8 cellular contexts compared by ENCODE assay signal in the genomic region with DNA sequence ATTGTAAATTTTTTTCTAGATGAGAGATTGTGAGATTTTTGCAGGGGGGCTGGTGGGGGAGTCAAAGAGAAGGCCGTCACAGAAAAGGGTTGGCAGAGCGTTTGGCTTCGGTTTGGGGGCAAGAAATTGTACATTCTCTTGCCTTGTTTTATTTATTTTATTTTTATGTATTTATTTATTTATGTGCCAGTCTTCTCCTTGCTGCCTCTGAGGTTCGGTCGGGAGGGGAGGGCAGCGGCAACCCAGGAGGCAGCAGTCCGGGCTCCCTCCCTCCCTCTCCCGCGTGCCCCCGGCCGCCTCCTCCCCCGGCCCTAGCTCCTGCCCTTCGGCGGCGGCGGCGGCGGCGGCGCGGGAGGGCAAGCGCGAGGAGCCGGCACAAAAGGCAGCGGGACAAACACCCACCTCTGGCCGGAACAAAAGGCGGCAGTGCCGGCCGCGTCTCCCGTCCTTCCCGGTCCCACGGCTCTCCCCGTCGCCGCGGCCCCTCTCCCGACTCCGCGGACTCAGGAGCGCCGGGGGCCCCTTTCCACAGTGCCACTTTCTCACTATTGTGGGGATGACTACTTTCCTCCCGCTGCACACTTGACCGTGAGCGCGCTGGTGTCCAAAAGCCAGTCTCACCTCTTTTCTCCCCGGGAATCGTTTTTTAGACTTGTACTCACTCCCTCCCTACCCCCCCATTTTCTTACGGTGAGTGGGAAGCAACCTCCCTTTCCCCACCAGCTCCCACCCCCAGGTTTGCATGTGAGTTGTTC. TPM values are rescaled to one million over a fixed set of nuclear protein-coding genes. Genes with fewer than 3 reads are reported as not detected.
A peak's percentile ranks its signal among the peaks of the same experiment; 100 is the strongest.
DNase-seq lines count a peak whose midpoint lies in the region; ATAC-seq and TF ChIP-seq lines count a peak whose summit lies in the region.

No MANE protein-coding gene starts in this region.

- peak overlapping the region; percentile 79 for H3K4me3 ChIP-seq in SJCRH30
- H3K4me3 ChIP-seq in esophagus squamous epithelium: peak overlapping the region; percentile 57 to 78 (median 73)
- H3K4me3 ChIP-seq in prostate gland: peak overlapping the region; percentile 53 to 61

- H3K9me3 Mint-ChIP-seq in activated CD4-positive, alpha-beta T cell treated with anti-CD3 and anti-CD28 coated beads, Interleukin-2, amount 10 ng/mL, durations not matched to agents 24 days and 14 days: no peaks in the 10 kb centered on the region

- no peak overlapping the region for H3K27ac Mint-ChIP-seq in activated CD4-positive, alpha-beta T cell treated with anti-CD3 and anti-CD28 coated beads, Interleukin-2, amount 10 ng/mL, durations not matched to agents 24 days and 14 days

- no peaks in the 10 kb centered on the region for H3K36me3 ChIP-seq in SJCRH30
- no peaks in the 10 kb centered on the region for H3K36me3 ChIP-seq in esophagus squamous epithelium
- no peaks in the 10 kb centered on the region for H3K36me3 ChIP-seq in prostate gland

- DNase-seq in activated CD4-positive, alpha-beta T cell treated with anti-CD3 and anti-CD28 coated beads, Interleukin-2, amount 10 ng/mL, durations not matched to agents 24 days and 14 days: peak; percentile 59
- no peak for DNase-seq in activated CD4-positive, alpha-beta T cell treated with anti-CD3 and anti-CD28 coated beads, Interleukin-2, amount 50 U/mL, for 4 hours
- peak; percentile 60 to 68 for DNase-seq in SJCRH30
- DNase-seq in esophagus squamous epithelium (lab: John Stamatoyannopoulos, UW): no peak
- no peak for DNase-seq in prostate gland (ENCODE audit: low spot score)
- no peak for DNase-seq in midbrain (lab: John Stamatoyannopoulos, UW)
- DNase-seq in activated gamma-delta T cell treated with Interleukin-2 at 50 U/mL for 16 hours: no peak

- H3K27ac ChIP-seq in SJCRH30 (peak overlapping the region; percentile 78), esophagus squamous epithelium (peak overlapping the region; percentile 81 to 91 (median 90)), prostate gland (peak overlapping the region; percentile 76 to 82)

- H3K27me3 ChIP-seq in SJCRH30 (no peaks in the 10 kb centered on the region), esophagus squamous epithelium (peaks cover 0 to 99% (median 8%) of the 10 kb centered on the region in 4 donors), prostate gland (replicated peaks; ENCODE audit: insufficient read depth) (peaks cover 4% of the 10 kb centered on the region)

- H3K4me1 Mint-ChIP-seq in activated CD4-positive, alpha-beta T cell treated with anti-CD3 and anti-CD28 coated beads, Interleukin-2, amount 10 ng/mL, durations not matched to agents 24 days and 14 days: peaks cover 29% of the 10 kb centered on the region

- intact Hi-C loops in activated CD4-positive, alpha-beta T cell treated with anti-CD3 and anti-CD28 coated beads, Interleukin-2, amount 10 ng/mL, durations not matched to agents 24 days and 14 days (cut with micrococcal nuclease): loop anchor here (5.0 kb wide), 1 partner anchor 1525 kb away; no protein-coding TSS in a partner anchor
- intact Hi-C loops in esophagus squamous epithelium (cut with DNase I) (no loop called here), prostate gland (cut with DNase I) (no loop called here)

- H3K9me3 ChIP-seq in SJCRH30 (replicated peaks) (no peaks in the 10 kb centered on the region), esophagus squamous epithelium (no peaks in the 10 kb centered on the region), prostate gland (no peaks in the 10 kb centered on the region)

- H3K36me3 Mint-ChIP-seq in activated CD4-positive, alpha-beta T cell treated with anti-CD3 and anti-CD28 coated beads, Interleukin-2, amount 10 ng/mL, durations not matched to agents 24 days and 14 days (ENCODE audit: low read depth): peaks cover 2% of the 10 kb centered on the region

- ATAC-seq in HG03457 (IDR thresholded peaks at IDR 0.05; ENCODE audit: unreplicated experiment): no peak

- TF ChIP-seq POLR2A in esophagus squamous epithelium (IDR thresholded peaks at IDR 0.05) (no peak), prostate gland (IDR thresholded peaks at IDR 0.05) (no peak)

- peaks cover 71% of the 10 kb centered on the region for H3K27me3 Mint-ChIP-seq in activated CD4-positive, alpha-beta T cell treated with anti-CD3 and anti-CD28 coated beads, Interleukin-2, amount 10 ng/mL, durations not matched to agents 24 days and 14 days

- WGBS in esophagus squamous epithelium, 2 donors: 0 to 3% methylated on average over 19 of the region's 49 CpGs
- WGBS in prostate gland: 2% methylated on average over 49 of the region's 49 CpGs

- TF ChIP-seq CTCF in esophagus squamous epithelium (IDR thresholded peaks at IDR 0.05): no peak
- TF ChIP-seq CTCF in prostate gland (IDR thresholded peaks at IDR 0.05): no peak

- H3K4me3 Mint-ChIP-seq in activated CD4-positive, alpha-beta T cell treated with anti-CD3 and anti-CD28 coated beads, Interleukin-2, amount 10 ng/mL, durations not matched to agents 24 days and 14 days: peak overlapping the region; percentile 45

- H3K4me1 ChIP-seq in SJCRH30 (peaks cover 4% of the 10 kb centered on the region), esophagus squamous epithelium (peaks cover 21 to 97% (median 41%) of the 10 kb centered on the region in 3 donors), prostate gland (replicated peaks) (no peaks in the 10 kb centered on the region)

RNA-seq across cellular contexts. Expression of a gene that starts 1.2 kb away (rescaled TPM):
- total RNA-seq in activated CD4-positive, alpha-beta T cell treated with anti-CD3 and anti-CD28 coated beads, Interleukin-2, amount 10 ng/mL, durations not matched to agents 24 days and 14 days: not detected in 2 replicates
- 23.1 and 29.7 TPM in 2 replicates for total RNA-seq in SJCRH30 (2014; rRNA removed; shearing (Covaris generic))
- total RNA-seq in esophagus squamous epithelium (10 to 100 TPM; 23.9 to 46.2 (median 33.8) TPM), prostate gland (10 to 100 TPM; 14.6 to 22.2 TPM)

Comparison
In these comparisons a context has a peak if more than half of its experiments do, and no peak if none do; other contexts are left out.
1. DNase-seq: peak in activated CD4-positive, alpha-beta T cell treated with anti-CD3 and anti-CD28 coated beads, Interleukin-2, amount 10 ng/mL, durations not matched to agents 24 days and 14 days (single experiment) and SJCRH30 (2 of 2); none in activated CD4-positive, alpha-beta T cell treated with anti-CD3 and anti-CD28 coated beads, Interleukin-2, amount 50 U/mL, for 4 hours (0 of 2), esophagus squamous epithelium (single experiment), prostate gland (single experiment), midbrain (single experiment) and activated gamma-delta T cell treated with Interleukin-2 at 50 U/mL for 16 hours (single experiment).
2. RNA of a gene that starts 1.2 kb away (total RNA-seq): 23.9 to 46.2 TPM in esophagus squamous epithelium, 23.1 to 29.7 TPM in SJCRH30 and 14.6 to 22.2 TPM in prostate gland; not detected in activated CD4-positive, alpha-beta T cell treated with anti-CD3 and anti-CD28 coated beads, Interleukin-2, amount 10 ng/mL, durations not matched to agents 24 days and 14 days; every median in the first group is over 10 times any median in the second.
3. Peak in every context shown above with its lines, with median percentiles within 50 percentile points of each other: H3K27ac ChIP-seq and H3K4me3 ChIP-seq.